9 cellular contexts compared by ENCODE assay signal in genomic region chr11:3946445-3947017, GRCh38.
A peak's percentile ranks its signal among the peaks of the same experiment; 100 is the strongest.
DNase-seq lines count a peak whose midpoint lies in the region; ATAC-seq, FAIRE-seq and TF ChIP-seq lines count a peak whose summit lies in the region.
"Had no signal": no experiment of that assay in that cellular context is flagged by ENCODE, and none has a peak within 500 bp of the region (broad histone marks: within the 10 kb centered on the region; RNA-seq: fewer than 3 reads in every experiment).

No MANE protein-coding gene starts in this region.

- H3K4me3 ChIP-seq in pancreas: no peak overlapping the region

- H3K36me3 ChIP-seq in pancreas: no peaks in the 10 kb centered on the region

- no peaks in the 10 kb centered on the region for H3K9me3 Mint-ChIP-seq in stimulated activated naive CD8-positive, alpha-beta T cell treated with anti-CD3 and anti-CD28 coated beads, Interleukin-15, Interleukin-2, amounts not matched to agents 100 ng/mL and 50 ng/mL, for 24 hours
- no peaks in the 10 kb centered on the region for H3K9me3 Mint-ChIP-seq in central memory CD8-positive, alpha-beta T cell
- H3K9me3 Mint-ChIP-seq in natural killer cell: no peaks in the 10 kb centered on the region

- peak overlapping the region; percentile 38 for H3K4me3 Mint-ChIP-seq in stimulated activated naive CD8-positive, alpha-beta T cell treated with anti-CD3 and anti-CD28 coated beads, Interleukin-15, Interleukin-2, amounts not matched to agents 100 ng/mL and 50 ng/mL, for 24 hours
- H3K4me3 Mint-ChIP-seq in central memory CD8-positive, alpha-beta T cell: peak overlapping the region; percentile 71
- H3K4me3 Mint-ChIP-seq in natural killer cell: peak overlapping the region; percentile 84

- intact Hi-C loops in natural killer cell (cut with micrococcal nuclease): loop anchor here (1.0 to 5.0 kb wide), 3 partner anchors 26 to 126 kb away; no protein-coding TSS in a partner anchor
- intact Hi-C loops in pancreas (cut with DNase I): no loop called here
- intact Hi-C loops in left colon (cut with DNase I, micrococcal nuclease): no loop called here

- no peak for FAIRE-seq in pancreas (lab: Jason Lieb, UNC)

- peaks cover 34% of the 10 kb centered on the region for H3K36me3 Mint-ChIP-seq in stimulated activated naive CD8-positive, alpha-beta T cell treated with anti-CD3 and anti-CD28 coated beads, Interleukin-15, Interleukin-2, amounts not matched to agents 100 ng/mL and 50 ng/mL, for 24 hours (ENCODE audit: low read depth)
- H3K36me3 Mint-ChIP-seq in central memory CD8-positive, alpha-beta T cell (ENCODE audit: insufficient read depth): peaks cover 7% of the 10 kb centered on the region
- H3K36me3 Mint-ChIP-seq in natural killer cell: no peaks in the 10 kb centered on the region

- H3K27me3 Mint-ChIP-seq in stimulated activated naive CD8-positive, alpha-beta T cell treated with anti-CD3 and anti-CD28 coated beads, Interleukin-15, Interleukin-2, amounts not matched to agents 100 ng/mL and 50 ng/mL, for 24 hours: no peaks in the 10 kb centered on the region
- H3K27me3 Mint-ChIP-seq in central memory CD8-positive, alpha-beta T cell: no peaks in the 10 kb centered on the region
- no peaks in the 10 kb centered on the region for H3K27me3 Mint-ChIP-seq in natural killer cell (ENCODE audit: low read depth in 2 of 2)

- H3K27ac Mint-ChIP-seq in stimulated activated naive CD8-positive, alpha-beta T cell treated with anti-CD3 and anti-CD28 coated beads, Interleukin-15, Interleukin-2, amounts not matched to agents 100 ng/mL and 50 ng/mL, for 24 hours: peak overlapping the region; percentile 90
- peak overlapping the region; percentile 92 for H3K27ac Mint-ChIP-seq in central memory CD8-positive, alpha-beta T cell (ENCODE audit: low read depth)
- H3K27ac Mint-ChIP-seq in natural killer cell: peak overlapping the region; percentile 87 to 91

- DNase-seq in stimulated activated naive CD8-positive, alpha-beta T cell treated with anti-CD3 and anti-CD28 coated beads, Interleukin-15, Interleukin-2, amounts not matched to agents 100 U/mL and 50 U/mL, for 24 hours: no peak
- DNase-seq in central memory CD8-positive, alpha-beta T cell (ENCODE audit: low spot score in 2 of 2): no peak
- DNase-seq in natural killer cell (no peak), pancreas (no peak), left colon (no peak)
- DNase-seq in stimulated activated naive CD4-positive, alpha-beta T cell treated with Interleukin-2 at 50 U/mL for 16 hours (lab: John Stamatoyannopoulos, UW): no peak
- DNase-seq: COR-L47 had no signal

- H3K27me3 ChIP-seq in pancreas: no peaks in the 10 kb centered on the region

- ATAC-seq in stimulated activated naive CD8-positive, alpha-beta T cell treated with anti-CD3 and anti-CD28 coated beads, Interleukin-15, Interleukin-2, amounts not matched to agents 100 U/mL and 50 U/mL, for 24 hours: no peak
- ATAC-seq in central memory CD8-positive, alpha-beta T cell (replicated peaks; ENCODE audit: extremely low read depth, poor library complexity, severe bottlenecking): peak; percentile 17
- peak; percentile 26 to 36 (median 34) for ATAC-seq in natural killer cell
- no peak for ATAC-seq in pancreas
- no peak for ATAC-seq in left colon
- ATAC-seq in GM21825 (IDR thresholded peaks at IDR 0.05; ENCODE audit: unreplicated experiment): no peak

- TF ChIP-seq CTCF in natural killer cell (IDR thresholded peaks at IDR 0.05) (no peak), pancreas (IDR thresholded peaks at IDR 0.05) (no peak)

- 75 to 80% methylated on average over 2 of the region's 2 CpGs for WGBS in pancreas, 2 donors

- no peaks in the 10 kb centered on the region for H3K9me3 ChIP-seq in pancreas

- H3K4me1 Mint-ChIP-seq in stimulated activated naive CD8-positive, alpha-beta T cell treated with anti-CD3 and anti-CD28 coated beads, Interleukin-15, Interleukin-2, amounts not matched to agents 100 ng/mL and 50 ng/mL, for 24 hours (ENCODE audit: low read depth): peaks cover 96% of the 10 kb centered on the region
- peaks cover 95% of the 10 kb centered on the region for H3K4me1 Mint-ChIP-seq in central memory CD8-positive, alpha-beta T cell
- H3K4me1 Mint-ChIP-seq in natural killer cell: peaks cover 96% of the 10 kb centered on the region in 2 donors

- H3K4me1 ChIP-seq in pancreas: peaks cover 5 to 13% (median 9%) of the 10 kb centered on the region in 3 donors

- peak overlapping the region in 2 of 4 donors; percentile 25 to 33 for H3K27ac ChIP-seq in pancreas

Comparison
In these comparisons a context has a peak if more than half of its experiments do, and no peak if none do; other contexts are left out.
1. ATAC-seq: peak in central memory CD8-positive, alpha-beta T cell (single experiment) and natural killer cell (3 of 3); none in stimulated activated naive CD8-positive, alpha-beta T cell treated with anti-CD3 and anti-CD28 coated beads, Interleukin-15, Interleukin-2, amounts not matched to agents 100 U/mL and 50 U/mL, for 24 hours (single experiment), pancreas (0 of 4), left colon (single experiment) and GM21825 (single experiment).
2. Peak in every context shown above with its lines, with median percentiles within 50 percentile points of each other: H3K27ac Mint-ChIP-seq and H3K4me3 Mint-ChIP-seq.